ENCODE assay signal across 8 cellular contexts in the genomic region with DNA sequence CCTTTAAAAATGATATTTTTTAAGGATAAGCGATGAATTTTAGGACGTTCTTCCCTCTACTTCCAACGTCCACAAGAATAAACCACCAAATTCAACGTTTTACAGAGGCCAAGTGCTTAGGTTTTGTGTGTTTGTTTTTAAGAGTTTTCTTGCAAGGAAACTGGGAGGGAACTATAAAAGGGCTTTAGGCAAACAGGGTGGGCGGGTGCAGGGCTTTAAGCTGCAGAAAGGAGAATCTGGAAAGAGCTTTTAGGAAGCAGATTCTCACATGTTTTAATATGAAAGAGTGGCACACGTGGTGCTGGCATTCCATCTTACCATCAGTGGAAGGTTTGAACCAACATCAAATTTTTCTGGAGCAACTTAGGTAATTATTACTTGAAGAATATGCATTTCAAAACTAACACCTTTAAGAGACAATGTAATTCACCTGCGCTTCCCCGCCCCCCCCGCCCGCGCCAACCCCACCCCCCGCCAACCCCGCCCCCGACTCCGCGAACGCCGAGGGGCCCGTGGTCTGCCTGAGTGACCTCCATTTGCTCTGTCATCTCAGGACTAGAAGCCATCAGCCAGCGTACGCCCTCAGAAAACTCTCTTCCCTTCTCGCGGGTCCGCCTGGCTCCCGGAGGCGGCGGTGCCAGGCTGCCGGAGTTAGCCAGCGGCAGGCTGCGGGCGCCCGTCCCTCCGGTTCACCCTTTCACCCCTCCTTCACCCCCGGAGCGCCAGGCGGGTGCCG. TPM values are rescaled to one million over a fixed set of nuclear protein-coding genes. Genes with fewer than 3 reads are reported as not detected.
A peak's percentile ranks its signal among the peaks of the same experiment; 100 is the strongest.
DNase-seq lines count a peak whose midpoint lies in the region; ATAC-seq and TF ChIP-seq lines count a peak whose summit lies in the region.

No MANE protein-coding gene starts in this region.

- H3K9ac ChIP-seq in OCI-LY1 (ENCODE audit: low read length) = peak overlapping the region; percentile 91
- peak overlapping the region; percentile 86 to 98 for H3K9ac ChIP-seq in duodenal mucosa (ENCODE audit: low read depth in 1 of 2, low read length in 2 of 2)

- intact Hi-C loops in naive thymus-derived CD4-positive, alpha-beta T cell (cut with micrococcal nuclease) = loop anchor here (1.0 to 10.0 kb wide), 16 partner anchors 25 to 1390 kb away; partner anchors contain the start of gene SLC30A5 (in 1 of the 2)

- H3K27ac Mint-ChIP-seq in naive thymus-derived CD4-positive, alpha-beta T cell = peak overlapping the region; percentile 85 to 97 (median 94)

- peak overlapping the region; percentile 29; the same call in 1 of the 2 replicates for H2AFZ ChIP-seq in OCI-LY1 (ENCODE audit: low read length)

- H3K27me3 ChIP-seq in OCI-LY1 (ENCODE audit: insufficient read depth, low read length) = no peaks in the 10 kb centered on the region
- H3K27me3 ChIP-seq in duodenal mucosa (ENCODE audit: control insufficient read depth in 1 of 2, insufficient read depth in 2 of 2, low read length in 2 of 2) = no peaks in the 10 kb centered on the region
- no peaks in the 10 kb centered on the region for H3K27me3 ChIP-seq in naive thymus-derived CD4-positive, alpha-beta T cell (ENCODE audit: control insufficient read depth in 2 of 2, insufficient read depth in 2 of 2, low read length in 2 of 2)

- no peaks in the 10 kb centered on the region for H3F3A ChIP-seq in OCI-LY1 (ENCODE audit: insufficient read depth, low read length)

- H4K20me1 ChIP-seq in OCI-LY1 (ENCODE audit: insufficient read depth, low read length) = no peaks in the 10 kb centered on the region

- H3K4me3 ChIP-seq in OCI-LY1 (ENCODE audit: low read depth, low read length, poor library complexity, severe bottlenecking) (peak overlapping the region; percentile 90), duodenal mucosa (ENCODE audit: low read depth in 1 of 2, low read length in 2 of 2) (peak overlapping the region; percentile 87 to 96)
- peak overlapping the region; percentile 73 for H3K4me3 ChIP-seq in naive thymus-derived CD4-positive, alpha-beta T cell (ENCODE audit: low read length)

- H3K4me1 Mint-ChIP-seq in naive thymus-derived CD4-positive, alpha-beta T cell = peaks cover 32 to 40% (median 37%) of the 10 kb centered on the region in 7 donors

- peak overlapping the region; percentile 84 to 94 (median 92) for H3K4me3 Mint-ChIP-seq in naive thymus-derived CD4-positive, alpha-beta T cell

- peak; percentile 20 for DNase-seq in GM03348 (ENCODE audit: low spot score)
- DNase-seq in naive thymus-derived CD4-positive, alpha-beta T cell = peak in 2 of 9 donors; percentile 5 to 9
- no peak for DNase-seq in foreskin melanocyte
- no peak for DNase-seq in DMS153 treated with DMSO at 0.1 percent for 48 hours (lab: John Stamatoyannopoulos, UW; ENCODE audit: unreplicated experiment)

- peaks cover 32% of the 10 kb centered on the region for H3K79me2 ChIP-seq in OCI-LY1 (ENCODE audit: insufficient read depth, low read length)

- peaks cover 0 to 20% (median 8%) of the 10 kb centered on the region in 5 donors for H3K36me3 Mint-ChIP-seq in naive thymus-derived CD4-positive, alpha-beta T cell

- H3K27ac ChIP-seq in OCI-LY1 (ENCODE audit: low read depth, low read length, poor library complexity, severe bottlenecking) (peak overlapping the region; percentile 90), duodenal mucosa (ENCODE audit: low read depth, low read length) (peak overlapping the region; percentile 98)
- H3K27ac ChIP-seq in naive thymus-derived CD4-positive, alpha-beta T cell (ENCODE audit: low read depth, low read length) = peak overlapping the region; percentile 89

- H3K4me1 ChIP-seq in OCI-LY1 (ENCODE audit: insufficient read depth, low read length, severe bottlenecking) = peaks cover 26% of the 10 kb centered on the region
- H3K4me1 ChIP-seq in duodenal mucosa (ENCODE audit: control insufficient read depth in 1 of 2, insufficient read depth in 2 of 2, low read length in 2 of 2) = peaks cover 22 to 28% of the 10 kb centered on the region in 2 donors
- peaks cover 16 to 18% of the 10 kb centered on the region in 2 donors for H3K4me1 ChIP-seq in naive thymus-derived CD4-positive, alpha-beta T cell (ENCODE audit: control insufficient read depth in 2 of 2, insufficient read depth in 2 of 2, low read length in 2 of 2)

- H3K9me2 ChIP-seq in OCI-LY1 (ENCODE audit: low read depth, low read length) = no peaks in the 10 kb centered on the region

- ATAC-seq in GM21528 (IDR thresholded peaks at IDR 0.05; ENCODE audit: low FRiP score, unreplicated experiment) = peak; percentile 26
- ATAC-seq in naive thymus-derived CD4-positive, alpha-beta T cell = no peak
- ATAC-seq in HG03045 (IDR thresholded peaks at IDR 0.05; ENCODE audit: unreplicated experiment) = no peak

- H3K36me3 ChIP-seq in OCI-LY1 (ENCODE audit: insufficient read depth, low read length) (0 out of 2 replicates have a peak, but pooled peaks cover 3% of the 10 kb centered on the region), duodenal mucosa (ENCODE audit: control insufficient read depth in 1 of 2, insufficient read depth in 2 of 2, low read length in 2 of 2) (no peaks in the 10 kb centered on the region)
- peaks cover 0 to 15% (median 0%) of the 10 kb centered on the region in 3 experiments for H3K36me3 ChIP-seq in naive thymus-derived CD4-positive, alpha-beta T cell (ENCODE audit: control insufficient read depth in 2 of 3, insufficient read depth in 3 of 3, low read length in 3 of 3)

- H3K9me3 Mint-ChIP-seq in naive thymus-derived CD4-positive, alpha-beta T cell = peaks cover 0 to 20% (median 6%) of the 10 kb centered on the region in 11 donors

- no peaks in the 10 kb centered on the region for H3K27me3 Mint-ChIP-seq in naive thymus-derived CD4-positive, alpha-beta T cell

- peak overlapping the region; percentile 82 for H3K4me2 ChIP-seq in OCI-LY1 (ENCODE audit: low read length)

- CTCF ChIA-PET in naive thymus-derived CD4-positive, alpha-beta T cell (lab: Charles Lee) = interaction anchor here (0.6 to 2.6 kb wide), 5 partner anchors 20 to 76 kb away, joined by 3 to 7 read pairs (median 3); no protein-coding TSS in a partner anchor

- POLR2A ChIA-PET in naive thymus-derived CD4-positive, alpha-beta T cell (lab: Charles Lee) = interaction anchor here (0.5 to 4.0 kb wide), 18 partner anchors 9 to 1009 kb away, joined by 3 to 28 read pairs (median 9); no protein-coding TSS in a partner anchor

- TF ChIP-seq CTCF in OCI-LY1 (IDR thresholded peaks at IDR 0.05; ENCODE audit: low read length) = no peak

- 0 out of 2 replicates have a peak, but pooled peaks cover 3% of the 10 kb centered on the region for H3K9me3 ChIP-seq in OCI-LY1 (ENCODE audit: low read length)
- H3K9me3 ChIP-seq in duodenal mucosa (ENCODE audit: control insufficient read depth in 1 of 2, low read length in 2 of 2) = peaks cover 10 to 13% of the 10 kb centered on the region in 2 donors
- H3K9me3 ChIP-seq in naive thymus-derived CD4-positive, alpha-beta T cell (ENCODE audit: control insufficient read depth in 2 of 3, low read length in 3 of 3) = no peaks in the 10 kb centered on the region

RNA-seq across cellular contexts. Expression of gene PIK3R1, which starts 0.9 kb away (rescaled TPM):
- 100 to 1,000 TPM in 4 of 5 experiments, 10 to 100 TPM in 1; 72.0 to 207 (median 131) TPM for total RNA-seq in naive thymus-derived CD4-positive, alpha-beta T cell
- polyA plus RNA-seq in naive thymus-derived CD4-positive, alpha-beta T cell = 100 to 1,000 TPM in 1 of 2 donors, 10 to 100 TPM in 1; 85.1 to 110 TPM
